In genomic region chr2:179354739-179355537, GRCh38 we compare ENCODE assay signal across 13 cellular contexts.
A peak's percentile ranks its signal among the peaks of the same experiment; 100 is the strongest.
DNase-seq lines count a peak whose midpoint lies in the region; ATAC-seq, FAIRE-seq and TF ChIP-seq lines count a peak whose summit lies in the region.
"Had no signal": no experiment of that assay in that cellular context is flagged by ENCODE, and none has a peak within 500 bp of the region (broad histone marks: within the 10 kb centered on the region; RNA-seq: fewer than 3 reads in every experiment).

No MANE protein-coding gene starts in this region.

- no peaks in the 10 kb centered on the region for H3F3A ChIP-seq in OCI-LY1 (ENCODE audit: insufficient read depth, low read length)

- intact Hi-C loops in endothelial cell of umbilical vein (cut with micrococcal nuclease), result no loop called here

- no peaks in the 10 kb centered on the region for H3K79me2 ChIP-seq in OCI-LY1 (ENCODE audit: insufficient read depth, low read length)
- H3K79me2 ChIP-seq in endothelial cell of umbilical vein (ENCODE audit: control insufficient read depth, insufficient read depth, low read length), result no peaks in the 10 kb centered on the region
- H3K79me2 ChIP-seq in parathyroid adenoma, result no peaks in the 10 kb centered on the region

- H3K9me1 ChIP-seq in endothelial cell of umbilical vein (replicated peaks; ENCODE audit: control insufficient read depth, extremely low read depth, insufficient read depth, low read length), result no peaks in the 10 kb centered on the region

- H3K27me3 ChIP-seq in OCI-LY1 (ENCODE audit: insufficient read depth, low read length) (no peaks in the 10 kb centered on the region), endothelial cell of umbilical vein (ENCODE audit: control insufficient read depth in 2 of 2, insufficient read depth in 2 of 2, low read length in 2 of 2) (peaks cover 0 to 2% of the 10 kb centered on the region in 2 experiments), parathyroid adenoma (ENCODE audit: control insufficient read depth, insufficient read depth, low read length) (no peaks in the 10 kb centered on the region)

- H3K9me3 ChIP-seq in OCI-LY1 (ENCODE audit: low read length) (no peaks in the 10 kb centered on the region), endothelial cell of umbilical vein (replicated peaks; ENCODE audit: control insufficient read depth, insufficient read depth, low read length) (no peaks in the 10 kb centered on the region), parathyroid adenoma (ENCODE audit: control insufficient read depth, low read length) (no peaks in the 10 kb centered on the region)
- H3K9me3 ChIP-seq: HAP-1 had no signal

- H4K20me1 ChIP-seq in OCI-LY1 (ENCODE audit: insufficient read depth, low read length), result no peaks in the 10 kb centered on the region
- H4K20me1 ChIP-seq in endothelial cell of umbilical vein (replicated peaks; ENCODE audit: control insufficient read depth, extremely low read depth, insufficient read depth, low read length), result no peaks in the 10 kb centered on the region

- H3K4me2 ChIP-seq in OCI-LY1 (ENCODE audit: low read length) (no peak overlapping the region), endothelial cell of umbilical vein (ENCODE audit: insufficient read depth, low read length) (no peak overlapping the region), parathyroid adenoma (ENCODE audit: low read length) (no peak overlapping the region)

- no peaks in the 10 kb centered on the region for H3K9me2 ChIP-seq in OCI-LY1 (ENCODE audit: low read depth, low read length)

- no TSS peak for BruUV-seq in endothelial cell of umbilical vein (replicated peaks; lab: Mats Ljungman, UMichigan)

- ATAC-seq in HG02610 (IDR thresholded peaks at IDR 0.05; ENCODE audit: unreplicated experiment), result no peak
- ATAC-seq: activated CD4-positive, CD25-positive, alpha-beta regulatory T cell treated with anti-CD3 and anti-CD28 coated beads, Interleukin-2, amount 50 U/mL, for 24 hours had no signal

- POLR2A ChIA-PET in endothelial cell of umbilical vein (lab: Charles Lee), result no interaction called here

- DNase-seq in NCI-H1694 treated with DMSO at 0.1 percent for 48 hours (lab: John Stamatoyannopoulos, UW) (peak; percentile 17), NCI-H1694 (lab: John Stamatoyannopoulos, UW) (no peak), endothelial cell of umbilical vein (ENCODE audit: low read depth, low spot score) (peak; percentile 18), mucosa of gallbladder (ENCODE audit: low spot score) (no peak), NCI-H2171 (lab: John Stamatoyannopoulos, UW) (no peak)
- DNase-seq: NCI-H1417 treated with DMSO at 0.1 percent for 48 hours; stimulated activated CD4-positive, alpha-beta T cell treated with anti-CD3 and anti-CD28 coated beads, Interleukin-2, amount 100 ng/mL, for 48 hours had no signal

- H2AFZ ChIP-seq in OCI-LY1 (ENCODE audit: low read length) (no peak overlapping the region), endothelial cell of umbilical vein (ENCODE audit: low read depth, low read length) (no peak overlapping the region), parathyroid adenoma (no peak overlapping the region)

- H3K27ac ChIP-seq in OCI-LY1 (ENCODE audit: low read depth, low read length, poor library complexity, severe bottlenecking) (no peak overlapping the region), endothelial cell of umbilical vein (ENCODE audit: insufficient read depth, low read depth, low read length) (no peak overlapping the region), parathyroid adenoma (no peak overlapping the region)

- dilution Hi-C loops in endothelial cell of umbilical vein (cut with MboI; ENCODE audit: extremely low pct_ligation_motif_present, low sequenced_read_pairs), result no loop called here

- H3K4me1 ChIP-seq in OCI-LY1 (ENCODE audit: insufficient read depth, low read length, severe bottlenecking), result peaks cover 5% of the 10 kb centered on the region
- H3K4me1 ChIP-seq in endothelial cell of umbilical vein (ENCODE audit: control insufficient read depth, extremely low read depth, insufficient read depth, low read length), result no peaks in the 10 kb centered on the region
- H3K4me1 ChIP-seq in parathyroid adenoma, result no peaks in the 10 kb centered on the region
- H3K4me1 ChIP-seq: HAP-1 had no signal

- FAIRE-seq in endothelial cell of umbilical vein (lab: Jason Lieb, UNC), result no peak
- FAIRE-seq: endometrium had no signal

- CTCF ChIA-PET in endothelial cell of umbilical vein (lab: Charles Lee), result interaction anchor here (1.6 kb wide), 1 partner anchor 11 kb away, joined by 4 read pairs; no protein-coding TSS in a partner anchor

- H3K4me3 ChIP-seq in OCI-LY1 (ENCODE audit: low read depth, low read length, poor library complexity, severe bottlenecking) (no peak overlapping the region), endothelial cell of umbilical vein (replicated peaks in 1 of 3; ENCODE audit: insufficient read depth in 1 of 3, low read depth in 1 of 3, low read length in 3 of 3) (no peak overlapping the region), parathyroid adenoma (ENCODE audit: low read depth, low read length) (no peak overlapping the region)
- H3K4me3 ChIP-seq: HAP-1 had no signal

- peak; percentile 45; the same call in 1 of the 2 replicates for TF ChIP-seq CTCF in OCI-LY1 (IDR thresholded peaks at IDR 0.05; ENCODE audit: low read length)
- peak in 1 of 2 donors; percentile 22 for TF ChIP-seq CTCF in endothelial cell of umbilical vein (IDR thresholded peaks at IDR 0.05; ENCODE audit: extremely low read depth in 1 of 2, insufficient read depth in 1 of 2, low read depth in 1 of 2, low read length in 2 of 2)
- TF ChIP-seq CTCF in parathyroid adenoma (IDR thresholded peaks at IDR 0.05), result peak; percentile 24

- TF ChIP-seq POLR2A in endothelial cell of umbilical vein (IDR thresholded peaks at IDR 0.05; ENCODE audit: low read depth, low read length), result no peak

- H3K9ac ChIP-seq in OCI-LY1 (ENCODE audit: low read length) (no peak overlapping the region), endothelial cell of umbilical vein (replicated peaks; ENCODE audit: extremely low read depth, insufficient read depth, low read length) (no peak overlapping the region), parathyroid adenoma (no peak overlapping the region)

- no peaks in the 10 kb centered on the region for H3K36me3 ChIP-seq in OCI-LY1 (ENCODE audit: insufficient read depth, low read length)
- no peaks in the 10 kb centered on the region for H3K36me3 ChIP-seq in endothelial cell of umbilical vein (ENCODE audit: control insufficient read depth in 2 of 2, extremely low read depth in 1 of 2, insufficient read depth in 2 of 2, low read length in 2 of 2)
- H3K36me3 ChIP-seq in parathyroid adenoma (ENCODE audit: control insufficient read depth, insufficient read depth, low read length), result no peaks in the 10 kb centered on the region
- H3K36me3 ChIP-seq: HAP-1 had no signal

TF ChIP-seq in endothelial cell of umbilical vein, 7 proteins besides CTCF, POLR2A, EP300 and RAD21:
- TF ChIP-seq EZH2 (IDR thresholded peaks at IDR 0.05; ENCODE audit: borderline replicate concordance, low read depth, low read length, severe bottlenecking) (no peak), GATA2 (IDR thresholded peaks at IDR 0.05; ENCODE audit: insufficient read depth, insufficient read length, low read depth, low read length) (no peak), FOS (IDR thresholded peaks at IDR 0.05; ENCODE audit: borderline replicate concordance, insufficient read depth, low read length) (no peak), POLR2AphosphoS5 (IDR thresholded peaks at IDR 0.05; ENCODE audit: insufficient read depth, low read depth, low read length) (no peak), MYC (IDR thresholded peaks at IDR 0.05; ENCODE audit: low read depth, low read length) (no peak), MAX (IDR thresholded peaks at IDR 0.05; ENCODE audit: insufficient read depth, insufficient read length) (no peak), JUN (IDR thresholded peaks at IDR 0.05; ENCODE audit: borderline replicate concordance, insufficient read depth, insufficient read length, low read depth) (no peak)

Comparison
In these comparisons a context has a peak if more than half of its experiments do, and no peak if none do; other contexts are left out.
1. DNase-seq: peak in NCI-H1694 treated with DMSO at 0.1 percent for 48 hours (single experiment) and endothelial cell of umbilical vein (single experiment); none in NCI-H1694 (single experiment), mucosa of gallbladder (single experiment) and NCI-H2171 (single experiment).